1 cellular context compared by ENCODE assay signal in genomic region chr16:66740010-66740409, GRCh38.
TF ChIP-seq lines count a peak whose summit lies in the region.

No MANE protein-coding gene starts in this region.

TF ChIP-seq in HEK293, 187 proteins besides CTCF, POLR2A, EP300 and RAD21 (continued from another document):
- TF ChIP-seq ZNF354C (tag by site-specific recombination; IDR thresholded peaks at IDR 0.05; ENCODE audit: borderline replicate concordance, low read depth), result no peak
- no peak for TF ChIP-seq ZNF350 (tag by site-specific recombination; IDR thresholded peaks at IDR 0.05)
- TF ChIP-seq ZNF391 (tag by site-specific recombination; IDR thresholded peaks at IDR 0.05; ENCODE audit: borderline replicate concordance, low read depth), result no peak
- TF ChIP-seq ZBTB10 (tag by site-specific recombination; IDR thresholded peaks at IDR 0.05), result no peak
- TF ChIP-seq ZNF654 (tag by site-specific recombination; IDR thresholded peaks at IDR 0.05; ENCODE audit: low read depth), result peak; percentile 36; the same call in 1 of the 2 replicates
- no peak for TF ChIP-seq ZNF302 (tag by site-specific recombination; IDR thresholded peaks at IDR 0.05; ENCODE audit: low read depth)
- TF ChIP-seq ZFP3 (tag by site-specific recombination; IDR thresholded peaks at IDR 0.05; ENCODE audit: low read depth), result no peak
